13 cellular contexts compared by ENCODE assay signal in genomic region chr17:12709063-12709462, GRCh38. TPM values are rescaled to one million over a fixed set of nuclear protein-coding genes. Genes with fewer than 3 reads are reported as not detected.
"Had no signal": no experiment of that assay in that cellular context is flagged by ENCODE, and none has a peak within 500 bp of the region (broad histone marks: within the 10 kb centered on the region; RNA-seq: fewer than 3 reads in every experiment).

No MANE protein-coding gene starts in this region.

- H3K27me3 ChIP-seq: sigmoid colon had no signal

- H3K9me3 ChIP-seq: psoas muscle, sigmoid colon had no signal

- DNase-seq: activated CD4-positive, alpha-beta T cell treated with anti-CD3 and anti-CD28 coated beads, Interleukin-2, amount 50 U/mL, for 48 hours; activated CD4-positive, CD25-positive, alpha-beta regulatory T cell treated with anti-CD3 and anti-CD28 coated beads, Interleukin-2, amount 50 U/mL, for 72 hours; activated CD8-positive, alpha-beta memory T cell treated with anti-CD3 and anti-CD28 coated beads, Interleukin-2, amount 10 ng/mL, durations not matched to agents 7 days and 5 days; activated naive CD4-positive, alpha-beta T cell treated with anti-CD3 and anti-CD28 coated beads for 36 hours; activated T-cell treated with anti-CD3 and anti-CD28 coated beads, Interleukin-2, amount 50 U/mL, for 1 hour; kidney glomerular epithelial cell; psoas muscle; sigmoid colon; stimulated activated CD4-positive, alpha-beta T cell treated with anti-CD3 and anti-CD28 coated beads, Interleukin-12 subunit alpha, Interleukin-12 subunit beta, amount 100 ng/mL, for 4 hours; stimulated activated CD4-positive, alpha-beta T cell treated with anti-CD3 and anti-CD28 coated beads, Interleukin-2, amount 100 ng/mL, for 24 hours had no signal

- H3K4me3 ChIP-seq: coronary artery, lung, psoas muscle, sigmoid colon had no signal

- H3K27ac ChIP-seq: coronary artery, psoas muscle, sigmoid colon had no signal

- H3K4me1 ChIP-seq: psoas muscle had no signal

RNA-seq across cellular contexts. Expression of gene MYOCD, which starts 43.4 kb away (rescaled TPM):
- total RNA-seq: activated CD8-positive, alpha-beta memory T cell treated with anti-CD3 and anti-CD28 coated beads, Interleukin-2, amount 10 ng/mL, durations not matched to agents 7 days and 5 days; activated naive CD4-positive, alpha-beta T cell treated with anti-CD3 and anti-CD28 coated beads for 36 hours; activated T-helper 2 cell treated with anti-CD3 and anti-CD28 coated beads, Interferon-gamma antibody, Interleukin-2, Interleukin-4, amounts not matched to agents 10 μg/mL and 5 μg/mL and 100 μg/mL, durations not matched to agents 14 hours and 24 hours and 36 hours had no signal
